ENCODE assay signal across 8 cellular contexts in the genomic region with DNA sequence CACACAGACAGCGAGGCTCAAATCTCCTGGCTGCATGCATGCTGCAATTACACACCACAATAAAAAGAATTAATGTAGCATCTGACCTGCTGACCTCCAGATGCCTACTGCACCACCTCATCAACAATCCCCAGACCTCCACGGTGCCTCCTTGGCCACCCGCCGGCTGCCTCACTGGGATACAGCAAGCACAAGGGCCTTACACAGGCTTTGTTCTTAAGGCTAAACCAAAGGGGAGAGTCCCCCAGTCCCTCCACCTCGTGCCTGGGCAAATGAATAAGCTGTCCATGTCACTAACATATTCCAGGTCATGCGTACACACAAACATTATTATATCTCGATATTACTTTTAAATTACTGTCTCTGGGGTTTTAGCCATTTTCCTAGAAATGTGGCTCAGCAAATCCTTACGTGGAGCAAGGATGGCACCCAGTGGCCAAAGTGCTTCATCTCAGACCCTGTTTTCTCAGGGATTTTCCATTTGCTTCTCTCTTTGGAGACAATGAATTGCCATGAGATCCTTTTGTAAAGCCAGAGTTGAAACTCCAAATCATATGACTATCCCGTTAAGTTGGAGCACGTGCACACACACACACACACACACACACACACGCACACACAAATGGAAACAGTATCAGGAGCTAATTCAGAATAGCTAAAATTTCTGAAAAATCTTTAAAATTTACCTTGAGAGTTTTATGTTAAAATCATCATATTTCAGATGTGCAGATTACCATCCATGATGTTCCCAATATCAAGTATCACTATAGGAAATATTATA.
DNase-seq lines count a peak whose midpoint lies in the region; ATAC-seq and TF ChIP-seq lines count a peak whose summit lies in the region.

No MANE protein-coding gene starts in this region.

- H3K9me3 Mint-ChIP-seq in activated CD4-positive, alpha-beta T cell treated with anti-CD3 and anti-CD28 coated beads for 36 hours (ENCODE audit: low read depth), result no peaks in the 10 kb centered on the region
- no peaks in the 10 kb centered on the region for H3K9me3 Mint-ChIP-seq in activated CD4-positive, alpha-beta T cell treated with anti-CD3 and anti-CD28 coated beads, Interleukin-2, amount 10 ng/mL, durations not matched to agents 7 days and 5 days
- H3K9me3 Mint-ChIP-seq in CD4-positive, alpha-beta T cell, result no peaks in the 10 kb centered on the region

- intact Hi-C loops in activated CD4-positive, alpha-beta T cell treated with anti-CD3 and anti-CD28 coated beads for 36 hours (cut with DNase I, micrococcal nuclease), result no loop called here
- intact Hi-C loops in CD4-positive, alpha-beta T cell (cut with DNase I, micrococcal nuclease), result no loop called here

- no peaks in the 10 kb centered on the region for H3K36me3 Mint-ChIP-seq in activated CD4-positive, alpha-beta T cell treated with anti-CD3 and anti-CD28 coated beads for 36 hours (ENCODE audit: low read depth)
- no peaks in the 10 kb centered on the region for H3K36me3 Mint-ChIP-seq in activated CD4-positive, alpha-beta T cell treated with anti-CD3 and anti-CD28 coated beads, Interleukin-2, amount 10 ng/mL, durations not matched to agents 7 days and 5 days (ENCODE audit: low read depth)
- H3K36me3 Mint-ChIP-seq in CD4-positive, alpha-beta T cell (ENCODE audit: low read depth), result no peaks in the 10 kb centered on the region

- H3K9me3 ChIP-seq in ectodermal cell (ENCODE audit: control insufficient read depth, low read length), result no peaks in the 10 kb centered on the region
- H3K9me3 ChIP-seq in CD4-positive, alpha-beta T cell (ENCODE audit: control insufficient read depth, low read length), result no peaks in the 10 kb centered on the region

- POLR2A ChIA-PET in activated CD4-positive, alpha-beta T cell treated with anti-CD3 and anti-CD28 coated beads for 36 hours (lab: Charles Lee), result no interaction called here
- POLR2A ChIA-PET in activated CD4-positive, alpha-beta T cell treated with anti-CD3 and anti-CD28 coated beads, Interleukin-2, amount 10 ng/mL, durations not matched to agents 7 days and 5 days (lab: Charles Lee), result interaction anchor here (0.6 kb wide), 1 partner anchor 426 kb away, joined by 4 read pairs; no protein-coding TSS in a partner anchor
- POLR2A ChIA-PET in CD4-positive, alpha-beta T cell (lab: Charles Lee), result interaction anchor here (0.7 kb wide), 1 partner anchor 829 kb away, joined by 3 read pairs; no protein-coding TSS in a partner anchor

- no peak overlapping the region for H3K27ac Mint-ChIP-seq in activated CD4-positive, alpha-beta T cell treated with anti-CD3 and anti-CD28 coated beads for 36 hours
- H3K27ac Mint-ChIP-seq in activated CD4-positive, alpha-beta T cell treated with anti-CD3 and anti-CD28 coated beads, Interleukin-2, amount 10 ng/mL, durations not matched to agents 7 days and 5 days, result no peak overlapping the region
- no peak overlapping the region for H3K27ac Mint-ChIP-seq in CD4-positive, alpha-beta T cell

- H3K36me3 ChIP-seq in ectodermal cell (ENCODE audit: control insufficient read depth, insufficient read depth, low read length), result no peaks in the 10 kb centered on the region

- peak overlapping the region; percentile 46 for H3K27ac ChIP-seq in ectodermal cell (ENCODE audit: insufficient read depth, low read depth, low read length, poor library complexity, severe bottlenecking)
- no peak overlapping the region for H3K27ac ChIP-seq in CD4-positive, alpha-beta T cell (ENCODE audit: low read depth, low read length)

- H3K4me3 ChIP-seq in ectodermal cell (ENCODE audit: insufficient read depth, low read depth, low read length), result no peak overlapping the region

- no peak overlapping the region for H3K4me3 Mint-ChIP-seq in activated CD4-positive, alpha-beta T cell treated with anti-CD3 and anti-CD28 coated beads for 36 hours
- H3K4me3 Mint-ChIP-seq in activated CD4-positive, alpha-beta T cell treated with anti-CD3 and anti-CD28 coated beads, Interleukin-2, amount 10 ng/mL, durations not matched to agents 7 days and 5 days, result no peak overlapping the region
- H3K4me3 Mint-ChIP-seq in CD4-positive, alpha-beta T cell, result no peak overlapping the region

- CTCF ChIA-PET in activated CD4-positive, alpha-beta T cell treated with anti-CD3 and anti-CD28 coated beads for 36 hours (lab: Charles Lee), result interaction anchor here (0.9 to 1.0 kb wide), 3 partner anchors 10 to 39 kb away, joined by 3 to 5 read pairs (median 3); no protein-coding TSS in a partner anchor
- CTCF ChIA-PET in activated CD4-positive, alpha-beta T cell treated with anti-CD3 and anti-CD28 coated beads, Interleukin-2, amount 10 ng/mL, durations not matched to agents 7 days and 5 days (lab: Charles Lee), result interaction anchor here (1.1 kb wide), 1 partner anchor 26 kb away, joined by 3 read pairs; no protein-coding TSS in a partner anchor
- CTCF ChIA-PET in CD4-positive, alpha-beta T cell (lab: Charles Lee), result interaction anchor here (0.7 to 1.6 kb wide), 2 partner anchors 282 to 594 kb away, joined by 4 to 5 read pairs; no protein-coding TSS in a partner anchor

- WGBS in ectodermal cell, 2 experiments, result 26 to 29% methylated on average over 11 of the region's 11 CpGs

- DNase-seq in activated CD4-positive, alpha-beta T cell treated with anti-CD3 and anti-CD28 coated beads for 36 hours, result peak; percentile 16
- DNase-seq in activated CD4-positive, alpha-beta T cell treated with anti-CD3 and anti-CD28 coated beads, Interleukin-2, amount 10 ng/mL, durations not matched to agents 7 days and 5 days, result no peak
- peak; percentile 77 for DNase-seq in NCI-H69 (lab: John Stamatoyannopoulos, UW)
- DNase-seq in myocyte (ENCODE audit: low read depth), result peak; percentile 68
- DNase-seq in CD4-positive, alpha-beta T cell, result no peak

- no peak for ATAC-seq in activated CD4-positive, alpha-beta T cell treated with anti-CD3 and anti-CD28 coated beads for 36 hours
- ATAC-seq in GM19452 (IDR thresholded peaks at IDR 0.05; ENCODE audit: unreplicated experiment) (no peak), GM21786 (IDR thresholded peaks at IDR 0.05; ENCODE audit: unreplicated experiment) (no peak)
- ATAC-seq in CD4-positive, alpha-beta T cell (ENCODE audit: poor library complexity), result no peak

- peaks cover 13% of the 10 kb centered on the region for H3K27me3 Mint-ChIP-seq in activated CD4-positive, alpha-beta T cell treated with anti-CD3 and anti-CD28 coated beads for 36 hours
- H3K27me3 Mint-ChIP-seq in activated CD4-positive, alpha-beta T cell treated with anti-CD3 and anti-CD28 coated beads, Interleukin-2, amount 10 ng/mL, durations not matched to agents 7 days and 5 days, result peaks cover 25% of the 10 kb centered on the region
- peaks cover 42% of the 10 kb centered on the region for H3K27me3 Mint-ChIP-seq in CD4-positive, alpha-beta T cell

- H3K27me3 ChIP-seq in ectodermal cell (ENCODE audit: control insufficient read depth, insufficient read depth, low read length, poor library complexity, severe bottlenecking), result peaks cover 5% of the 10 kb centered on the region
- H3K27me3 ChIP-seq in CD4-positive, alpha-beta T cell (ENCODE audit: control insufficient read depth, insufficient read depth, low read length), result no peaks in the 10 kb centered on the region

- H3K4me1 Mint-ChIP-seq in activated CD4-positive, alpha-beta T cell treated with anti-CD3 and anti-CD28 coated beads for 36 hours, result peaks cover 8% of the 10 kb centered on the region
- peaks cover 4% of the 10 kb centered on the region for H3K4me1 Mint-ChIP-seq in activated CD4-positive, alpha-beta T cell treated with anti-CD3 and anti-CD28 coated beads, Interleukin-2, amount 10 ng/mL, durations not matched to agents 7 days and 5 days
- peaks cover 12% of the 10 kb centered on the region for H3K4me1 Mint-ChIP-seq in CD4-positive, alpha-beta T cell (ENCODE audit: low read depth)

- TF ChIP-seq CTCF in CD4-positive, alpha-beta T cell (IDR thresholded peaks at IDR 0.05), result no peak

- H3K4me1 ChIP-seq in ectodermal cell (ENCODE audit: control insufficient read depth, insufficient read depth, low read length), result peaks cover 13% of the 10 kb centered on the region

Comparison
In these comparisons a context has a peak if more than half of its experiments do, and no peak if none do; other contexts are left out.
1. DNase-seq: peak in activated CD4-positive, alpha-beta T cell treated with anti-CD3 and anti-CD28 coated beads for 36 hours (single experiment), NCI-H69 (single experiment) and myocyte (single experiment); none in activated CD4-positive, alpha-beta T cell treated with anti-CD3 and anti-CD28 coated beads, Interleukin-2, amount 10 ng/mL, durations not matched to agents 7 days and 5 days (single experiment) and CD4-positive, alpha-beta T cell (0 of 10).